Comparison of ENCODE assay signal across 8 cellular contexts in the genomic region with DNA sequence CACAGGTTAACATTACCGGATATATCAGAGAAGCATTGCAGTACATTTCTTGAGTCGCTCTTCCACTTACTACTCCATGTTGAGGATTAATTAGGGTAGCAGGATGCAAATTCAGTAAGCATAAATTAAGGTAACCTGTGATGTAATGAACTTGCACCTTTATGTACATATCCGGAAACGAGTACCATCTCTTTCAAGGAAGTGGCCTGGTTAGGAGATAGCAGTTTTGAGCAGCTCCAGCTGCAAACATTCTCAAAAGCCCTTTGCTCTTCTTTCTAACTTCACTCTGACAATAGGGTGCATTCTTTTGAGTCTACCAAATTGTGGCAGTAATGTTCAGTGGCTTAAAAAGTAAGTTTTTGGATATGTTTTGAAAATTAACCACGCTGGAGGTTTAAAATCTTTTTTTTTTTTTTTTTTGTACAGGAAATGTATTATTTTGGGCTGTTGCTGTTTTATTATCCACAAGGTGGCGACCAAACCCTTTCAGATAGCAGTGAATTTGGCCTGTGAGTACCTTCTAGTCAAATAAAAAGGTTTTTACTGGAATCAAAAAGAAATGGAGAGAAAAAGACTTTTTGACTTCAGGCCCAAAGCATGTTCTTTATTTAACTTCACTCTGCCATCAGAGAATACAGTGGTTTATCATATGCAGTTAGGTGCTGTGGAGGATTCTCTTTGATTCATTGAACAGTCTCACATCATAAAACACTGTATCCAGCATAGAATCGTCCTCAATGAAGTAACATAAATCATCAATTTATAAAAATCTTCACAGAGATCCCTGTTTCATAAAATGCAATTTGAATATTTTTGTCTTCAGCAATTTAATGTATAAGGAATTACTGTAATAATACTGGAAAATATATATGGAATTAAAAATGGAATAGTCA. TPM values are rescaled to one million over a fixed set of nuclear protein-coding genes. Genes with fewer than 3 reads are reported as not detected.
DNase-seq lines count a peak whose midpoint lies in the region; ATAC-seq and TF ChIP-seq lines count a peak whose summit lies in the region.

No MANE protein-coding gene starts in this region.

- no peaks in the 10 kb centered on the region for H3K79me2 ChIP-seq in PC-3 (ENCODE audit: low read length)

- no peak overlapping the region for H3K4me3 ChIP-seq in PC-3 (ENCODE audit: low read length)
- no peak overlapping the region for H3K4me3 ChIP-seq in breast epithelium
- no peak overlapping the region for H3K4me3 ChIP-seq in right lobe of liver

- H3F3A ChIP-seq in PC-3 (ENCODE audit: low read length, unreplicated experiment), result no peaks in the 10 kb centered on the region

- no peak overlapping the region for H2AFZ ChIP-seq in PC-3 (ENCODE audit: low read length)

- in situ Hi-C loops in ACHN (cut with HindIII; ENCODE audit: low pct_ligation_motif_present, low pct_unique_long_range_greater_than_20kb, low sequenced_read_pairs), result no loop called here

- H3K36me3 ChIP-seq in PC-3 (ENCODE audit: low read depth, low read length) (no peaks in the 10 kb centered on the region; the same call in 1 of the 2 replicates), breast epithelium (no peaks in the 10 kb centered on the region), right lobe of liver (peaks cover 0 to 10% (median 2%) of the 10 kb centered on the region in 4 donors)

- TF ChIP-seq POLR2A in breast epithelium (IDR thresholded peaks at IDR 0.05), result no peak
- no peak for TF ChIP-seq POLR2A in right lobe of liver (IDR thresholded peaks at IDR 0.05)

- no peak overlapping the region for H3K9ac ChIP-seq in PC-3 (ENCODE audit: low read length)

- no peaks in the 10 kb centered on the region for H3K4me1 ChIP-seq in PC-3 (ENCODE audit: insufficient read depth, low read length)
- no peaks in the 10 kb centered on the region for H3K4me1 ChIP-seq in breast epithelium
- H3K4me1 ChIP-seq in right lobe of liver, result no peaks in the 10 kb centered on the region

- DNase-seq in ACHN (peak; percentile 41), Daoy (ENCODE audit: low read depth) (peak; percentile 38), PC-3 (peak; percentile 69), breast epithelium (ENCODE audit: low spot score in 2 of 2) (no peak), right lobe of liver (no peak), GM19238 (ENCODE audit: insufficient read length, low spot score) (no peak)

- intact Hi-C loops in PC-3 (cut with micrococcal nuclease), result loop anchor here (1.0 kb wide), 1 partner anchor 101 kb away; no protein-coding TSS in a partner anchor
- intact Hi-C loops in breast epithelium (cut with DNase I; ENCODE audit: low total_unique reads), result no loop called here
- intact Hi-C loops in right lobe of liver (cut with DNase I), result no loop called here

- 32% methylated on average over 7 of the region's 7 CpGs for WGBS in right lobe of liver (ENCODE audit: insufficient coverage, low coverage, low lambda C conversion rate, missing lambda C conversion rate)

- POLR2A ChIA-PET in PC-3 (lab: Charles Lee; ENCODE audit: unreplicated experiment), result no interaction called here

- H3K27ac ChIP-seq in PC-3 (ENCODE audit: low read length) (no peak overlapping the region), breast epithelium (no peak overlapping the region), right lobe of liver (no peak overlapping the region)

- CTCF ChIA-PET in PC-3 (lab: Charles Lee), result no interaction called here

- no peaks in the 10 kb centered on the region for H4K20me1 ChIP-seq in PC-3 (ENCODE audit: low read length)

- ATAC-seq in HG03354 (IDR thresholded peaks at IDR 0.05; ENCODE audit: poor library complexity, severe bottlenecking, unreplicated experiment) (peak; percentile 66), PC-3 (peak; percentile 71), right lobe of liver (peak; percentile 57 to 72 (median 67)), GM19452 (IDR thresholded peaks at IDR 0.05; ENCODE audit: unreplicated experiment) (no peak)

- H3K4me2 ChIP-seq in PC-3 (ENCODE audit: low read length), result no peak overlapping the region

- no peaks in the 10 kb centered on the region for H3K9me2 ChIP-seq in PC-3 (replicated peaks; ENCODE audit: low read length)

- BruUV-seq in PC-3 (replicated peaks; lab: Mats Ljungman, UMichigan), result no TSS peak

- TF ChIP-seq CTCF in PC-3 (conservative IDR thresholded peaks at IDR 0.05; ENCODE audit: low read depth, low read length), result peak; percentile 86
- peak; percentile 38 to 55 (median 41) for TF ChIP-seq CTCF in breast epithelium (IDR thresholded peaks at IDR 0.05)
- TF ChIP-seq CTCF in right lobe of liver (IDR thresholded peaks at IDR 0.05), result peak; percentile 46 to 70 (median 66)

- H3K9me3 ChIP-seq in PC-3 (ENCODE audit: low read length), result no peaks in the 10 kb centered on the region
- H3K9me3 ChIP-seq in breast epithelium, result no peaks in the 10 kb centered on the region
- H3K9me3 ChIP-seq in right lobe of liver, result no peaks in the 10 kb centered on the region

- H3K27me3 ChIP-seq in PC-3 (ENCODE audit: low read length) (no peaks in the 10 kb centered on the region), breast epithelium (no peaks in the 10 kb centered on the region), right lobe of liver (peaks cover 0 to 4% of the 10 kb centered on the region in 2 donors)

RNA-seq across cellular contexts. Expression of a gene that starts 8.9 kb away (rescaled TPM):
- total RNA-seq in Daoy (2014; rRNA removed; shearing (Covaris generic)), result 4.9 and 5.4 TPM in 2 replicates
- 6.3 and 7.2 TPM in 2 replicates for total RNA-seq in PC-3 (2014; rRNA removed)
- 10 to 100 TPM in 2 of 3 donors, 1 to 10 TPM in 1; 9.2 to 15.2 (median 13.4) TPM for total RNA-seq in breast epithelium
- total RNA-seq in right lobe of liver, result 1 to 10 TPM; 1.2 to 3.6 (median 2.2) TPM

RNA-seq across cellular contexts. Expression of a gene that starts 9.0 kb away (rescaled TPM):
- 2.3 and 2.5 TPM in 2 replicates for total RNA-seq in Daoy (2014; rRNA removed; shearing (Covaris generic))
- total RNA-seq in PC-3 (2014; rRNA removed) (5.6 and 6.3 TPM in 2 replicates), breast epithelium (10 to 100 TPM in 1 of 3 donors, 1 to 10 TPM in 2; 8.2 to 11.1 (median 9.5) TPM), right lobe of liver (1 to 10 TPM in 3 of 6 experiments, under 1 TPM in 3; 0.51 to 1.6 (median 1.0) TPM)

RNA-seq across cellular contexts. Expression of a gene that starts 9.1 kb away (rescaled TPM):
- 0.29 TPM in 1 of 2 replicates, not detected in the other for total RNA-seq in Daoy (2014; rRNA removed; shearing (Covaris generic))
- total RNA-seq in PC-3 (2014; rRNA removed) (1.2 and 1.4 TPM in 2 replicates), breast epithelium (1 to 10 TPM; 1.6 to 3.1 (median 2.1) TPM), right lobe of liver (under 1 TPM in 5 of 6 experiments, not detected in 1; 0.07 to 0.25 (median 0.12) TPM)

RNA-seq across cellular contexts. Expression of a gene that starts 15.6 kb away (rescaled TPM):
- 1.7 TPM in 1 of 2 replicates, not detected in the other for total RNA-seq in Daoy (2014; rRNA removed; shearing (Covaris generic))
- total RNA-seq in PC-3 (2014; rRNA removed) (0.86 and 1.8 TPM in 2 replicates), breast epithelium (10 to 100 TPM in 2 of 3 donors, 1 to 10 TPM in 1; 4.5 to 30.1 (median 12.5) TPM), right lobe of liver (under 1 TPM; 0.18 to 0.95 (median 0.63) TPM)

Comparison
In these comparisons a context has a peak if more than half of its experiments do, and no peak if none do; other contexts are left out.
1. DNase-seq: peak in ACHN (single experiment), Daoy (single experiment) and PC-3 (single experiment); none in breast epithelium (0 of 2), right lobe of liver (0 of 3) and GM19238 (single experiment).
2. Peak in every context shown above with its lines, with median percentiles within 50 percentile points of each other: CTCF ChIP-seq.